In genomic region chr10:22453948-22454347, GRCh38 we compare ENCODE assay signal across 18 cellular contexts.
DNase-seq lines count a peak whose midpoint lies in the region; ATAC-seq and TF ChIP-seq lines count a peak whose summit lies in the region.
"Had no signal": no experiment of that assay in that cellular context is flagged by ENCODE, and none has a peak within 500 bp of the region (broad histone marks: within the 10 kb centered on the region; RNA-seq: fewer than 3 reads in every experiment).

No MANE protein-coding gene starts in this region.

- TF ChIP-seq POLR2A in lower leg skin (IDR thresholded peaks at IDR 0.05), result no peak

- in situ Hi-C loops in HAP-1 (cut with MboI; ENCODE audit: low sequenced_read_pairs), result no loop called here

- TF ChIP-seq CTCF in nephron (IDR thresholded peaks at IDR 0.05; ENCODE audit: unreplicated experiment in 3 of 3), result no peak
- TF ChIP-seq CTCF in Calu3 (IDR thresholded peaks at IDR 0.05; ENCODE audit: unreplicated experiment), result no peak
- no peak for TF ChIP-seq CTCF in lower leg skin (IDR thresholded peaks at IDR 0.05)

- no TSS peak for BruUV-seq in Calu3 (replicated peaks; lab: Mats Ljungman, UMichigan)

- no peaks in the 10 kb centered on the region for H3K36me3 Mint-ChIP-seq in nephron (ENCODE audit: low read depth)
- H3K36me3 Mint-ChIP-seq in Calu3 (ENCODE audit: insufficient read depth, unreplicated experiment), result no peaks in the 10 kb centered on the region
- H3K36me3 Mint-ChIP-seq: activated CD8-positive, alpha-beta memory T cell treated with anti-CD3 and anti-CD28 coated beads, Interleukin-2, amount 10 ng/mL, durations not matched to agents 7 days and 5 days; WTC11 had no signal

- DNase-seq in HAP-1 (ENCODE audit: low spot score in 2 of 2) (peak; percentile 50 to 53), NCI-H146 (lab: John Stamatoyannopoulos, UW) (peak; percentile 95), SHP77 (lab: John Stamatoyannopoulos, UW) (peak; percentile 48 to 70), DMS79 treated with DMSO at 0.1 percent for 48 hours (lab: John Stamatoyannopoulos, UW) (no peak), Calu3 (no peak), lower leg skin (ENCODE audit: low spot score in 2 of 2) (no peak)
- DNase-seq: activated CD8-positive, alpha-beta memory T cell treated with anti-CD3 and anti-CD28 coated beads, Interleukin-2, amount 10 ng/mL, durations not matched to agents 7 days and 5 days; activated naive CD4-positive, alpha-beta T cell; dermis blood vessel endothelial cell; EL; NCI-H526 treated with DMSO at 0.1 percent for 48 hours; RPMI8226; transverse colon had no signal

- intact Hi-C loops in Calu3 (cut with micrococcal nuclease; ENCODE audit: unreplicated experiment), result no loop called here
- intact Hi-C loops in lower leg skin (cut with DNase I; ENCODE audit: low total_unique reads), result no loop called here

- H3K4me3 ChIP-seq in HAP-1, result no peak overlapping the region
- H3K4me3 ChIP-seq in lower leg skin (ENCODE audit: low read depth, poor library complexity, severe bottlenecking), result no peak overlapping the region
- H3K4me3 ChIP-seq: skin epidermis, transverse colon had no signal

- H3K9me3 Mint-ChIP-seq in nephron (no peaks in the 10 kb centered on the region), Calu3 (ENCODE audit: low read depth, unreplicated experiment) (no peaks in the 10 kb centered on the region)

- H3K4me3 Mint-ChIP-seq in nephron (peak overlapping the region in 1 of 3 experiments; percentile 8), Calu3 (ENCODE audit: low read depth, unreplicated experiment) (no peak overlapping the region)
- H3K4me3 Mint-ChIP-seq: activated CD8-positive, alpha-beta memory T cell treated with anti-CD3 and anti-CD28 coated beads, Interleukin-2, amount 10 ng/mL, durations not matched to agents 7 days and 5 days; WTC11 had no signal

- no peaks in the 10 kb centered on the region for H3K27me3 ChIP-seq in HAP-1 (ENCODE audit: low read depth)
- H3K27me3 ChIP-seq: transverse colon had no signal

- peaks cover 8% of the 10 kb centered on the region for H3K27me3 Mint-ChIP-seq in nephron (ENCODE audit: low read depth)
- no peaks in the 10 kb centered on the region for H3K27me3 Mint-ChIP-seq in Calu3 (ENCODE audit: unreplicated experiment)
- H3K27me3 Mint-ChIP-seq: activated CD8-positive, alpha-beta memory T cell treated with anti-CD3 and anti-CD28 coated beads, Interleukin-2, amount 10 ng/mL, durations not matched to agents 7 days and 5 days had no signal

- peaks cover 15% of the 10 kb centered on the region for H3K4me1 Mint-ChIP-seq in nephron
- no peaks in the 10 kb centered on the region for H3K4me1 Mint-ChIP-seq in Calu3 (ENCODE audit: low read depth, unreplicated experiment)
- H3K4me1 Mint-ChIP-seq: WTC11 had no signal

- no peak for ATAC-seq in HG03159 (IDR thresholded peaks at IDR 0.05; ENCODE audit: unreplicated experiment)
- ATAC-seq: activated CD8-positive, alpha-beta memory T cell treated with anti-CD3 and anti-CD28 coated beads, Interleukin-2, amount 10 ng/mL, durations not matched to agents 7 days and 5 days; esophagus mucosa had no signal

- CTCF ChIA-PET in Calu3 (lab: Charles Lee), result no interaction called here

- H3K9me3 ChIP-seq in HAP-1, result no peaks in the 10 kb centered on the region
- H3K9me3 ChIP-seq: transverse colon had no signal

- peaks cover 3% of the 10 kb centered on the region; the same call in 1 of the 2 replicates for H3K4me1 ChIP-seq in HAP-1
- H3K4me1 ChIP-seq: transverse colon had no signal

- peak overlapping the region in 2 of 3 experiments; percentile 0 to 34 for H3K27ac Mint-ChIP-seq in nephron
- H3K27ac Mint-ChIP-seq in Calu3 (ENCODE audit: unreplicated experiment), result no peak overlapping the region
- H3K27ac Mint-ChIP-seq: activated CD8-positive, alpha-beta memory T cell treated with anti-CD3 and anti-CD28 coated beads, Interleukin-2, amount 10 ng/mL, durations not matched to agents 7 days and 5 days; WTC11 had no signal

- 45% methylated on average over 6 of the region's 6 CpGs for WGBS in lower leg skin, 2 donors

- H3K36me3 ChIP-seq in HAP-1 (replicated peaks), result no peaks in the 10 kb centered on the region
- H3K36me3 ChIP-seq: transverse colon had no signal

Comparison
In these comparisons a context has a peak if more than half of its experiments do, and no peak if none do; other contexts are left out.
1. DNase-seq: peak in HAP-1 (2 of 2), NCI-H146 (single experiment) and SHP77 (2 of 2); none in DMS79 treated with DMSO at 0.1 percent for 48 hours (single experiment), Calu3 (single experiment) and lower leg skin (0 of 2).